In the genomic region with DNA sequence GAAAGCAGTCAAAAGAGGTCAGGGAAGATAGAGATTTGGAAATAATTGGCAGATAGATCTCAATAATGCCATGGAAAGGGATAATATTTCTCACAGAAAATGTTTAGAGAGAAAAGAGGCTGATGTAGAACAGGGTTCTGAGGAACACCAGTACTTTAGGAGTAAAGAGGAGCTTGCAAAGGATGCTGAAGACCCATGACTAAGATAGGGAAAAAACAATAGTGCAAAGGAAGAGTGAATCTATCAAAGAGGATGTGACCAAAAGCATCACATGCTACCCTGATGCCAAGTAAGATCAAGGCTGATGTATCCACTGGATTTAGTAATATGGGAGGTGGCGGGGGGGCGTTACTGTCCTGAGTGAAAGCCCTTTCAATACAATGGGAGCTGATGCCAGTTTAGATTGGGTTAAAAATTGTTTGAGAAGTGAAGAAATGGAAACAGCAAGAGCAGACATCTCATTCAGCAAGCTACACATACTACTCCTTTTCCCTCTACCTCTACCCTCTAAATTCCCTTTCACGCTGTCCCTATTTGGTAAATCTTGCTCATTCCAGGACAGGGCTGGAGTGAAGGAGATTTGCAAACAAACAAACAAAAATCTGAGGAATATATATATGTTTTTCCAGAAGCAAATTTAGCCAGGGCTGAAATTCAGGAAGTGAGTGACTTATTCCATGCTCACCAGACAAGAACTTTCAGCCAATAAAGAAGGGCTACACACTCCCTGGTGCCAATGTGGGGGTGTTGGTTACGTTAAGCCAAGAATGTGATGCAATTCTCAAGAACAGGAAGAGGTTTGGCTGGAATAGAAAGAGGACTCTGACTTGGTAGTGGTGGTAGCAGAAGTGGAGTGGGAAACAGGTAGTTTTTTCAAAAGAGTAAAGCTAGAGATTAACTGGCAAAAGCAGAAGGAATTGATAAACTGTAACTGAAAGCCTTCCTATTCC, we compare ENCODE assay signal across 8 cellular contexts. TPM values are rescaled to one million over a fixed set of nuclear protein-coding genes. Genes with fewer than 3 reads are reported as not detected.
DNase-seq lines count a peak whose midpoint lies in the region; ATAC-seq, FAIRE-seq and TF ChIP-seq lines count a peak whose summit lies in the region.
"Not testable (repeated sequence)": the region's sequence is repeated elsewhere in the genome, so short reads cannot be mapped to it uniquely, and the experiment has no call there.

No MANE protein-coding gene starts in this region.

- not testable (repeated sequence) for H3K9me3 Mint-ChIP-seq in activated CD8-positive, alpha-beta T cell treated with anti-CD3 and anti-CD28 coated beads for 36 hours

- H3K36me3 Mint-ChIP-seq in activated CD8-positive, alpha-beta T cell treated with anti-CD3 and anti-CD28 coated beads for 36 hours (ENCODE audit: low read depth), result not testable (repeated sequence)

- not testable (repeated sequence) for H3K27me3 ChIP-seq in RWPE2 (ENCODE audit: insufficient read depth, poor library complexity, severe bottlenecking); body of pancreas; left lung; pancreas; upper lobe of right lung

- TF ChIP-seq CTCF in RWPE2 (IDR thresholded peaks at IDR 0.05; ENCODE audit: poor library complexity, severe bottlenecking); activated CD8-positive, alpha-beta T cell treated with anti-CD3 and anti-CD28 coated beads for 36 hours (IDR thresholded peaks at IDR 0.05); body of pancreas (IDR thresholded peaks at IDR 0.05); fibroblast of the aortic adventitia (IDR thresholded peaks at IDR 0.05; ENCODE audit: insufficient read depth, low read length); left lung (IDR thresholded peaks at IDR 0.05); pancreas (IDR thresholded peaks at IDR 0.05); upper lobe of right lung (IDR thresholded peaks at IDR 0.05): not testable (repeated sequence)

- H3K36me3 ChIP-seq in RWPE2 (ENCODE audit: low read depth); body of pancreas (replicated peaks in 1 of 2; ENCODE audit: insufficient read depth in 1 of 2, low read depth in 2 of 2); left lung; pancreas; upper lobe of right lung: not testable (repeated sequence)

- H3K4me1 Mint-ChIP-seq in activated CD8-positive, alpha-beta T cell treated with anti-CD3 and anti-CD28 coated beads for 36 hours (ENCODE audit: low read depth), result peaks cover 16% of the 10 kb centered on the region

- POLR2A ChIA-PET in activated CD8-positive, alpha-beta T cell treated with anti-CD3 and anti-CD28 coated beads for 36 hours (lab: Charles Lee), result not testable (repeated sequence)

- not testable (repeated sequence) for H3K9me3 ChIP-seq in RWPE2 (ENCODE audit: severe bottlenecking); body of pancreas; left lung; pancreas; upper lobe of right lung

- not testable (repeated sequence) for DNase-seq in GM12892 (ENCODE audit: insufficient read length); RWPE2 (ENCODE audit: low spot score); body of pancreas; pancreas; upper lobe of right lung
- peak; percentile 29 for DNase-seq in activated CD8-positive, alpha-beta T cell treated with anti-CD3 and anti-CD28 coated beads for 36 hours
- DNase-seq in fibroblast of the aortic adventitia (ENCODE audit: low read depth) (peak; percentile 15), left lung (peak in 1 of 2 donors; percentile 34)

- H3K4me1 ChIP-seq in RWPE2 (ENCODE audit: insufficient read depth, poor library complexity, severe bottlenecking); body of pancreas; pancreas; upper lobe of right lung: not testable (repeated sequence)
- H3K4me1 ChIP-seq in left lung, result peaks cover 0 to 16% of the 10 kb centered on the region in 2 donors

- FAIRE-seq in GM12892 (lab: Jason Lieb, UNC), result peak; percentile 5
- FAIRE-seq in pancreas (lab: Jason Lieb, UNC), result not testable (repeated sequence)

- TF ChIP-seq POLR2A in GM12892 (IDR thresholded peaks at IDR 0.05; ENCODE audit: low read depth, low read length); body of pancreas (IDR thresholded peaks at IDR 0.05): not testable (repeated sequence)

- H3K4me3 Mint-ChIP-seq in activated CD8-positive, alpha-beta T cell treated with anti-CD3 and anti-CD28 coated beads for 36 hours, result not testable (repeated sequence)

- intact Hi-C loops in activated CD8-positive, alpha-beta T cell treated with anti-CD3 and anti-CD28 coated beads for 36 hours (cut with micrococcal nuclease); body of pancreas (cut with DNase I); left lung (cut with DNase I); pancreas (cut with DNase I); upper lobe of right lung (cut with DNase I): not testable (repeated sequence)

- ATAC-seq in RWPE2 (ENCODE audit: low read depth) (peak; percentile 86), body of pancreas (peak; percentile 76), left lung (peak; percentile 69), pancreas (peak; percentile 45 to 84 (median 58)), upper lobe of right lung (peak; percentile 84)
- ATAC-seq in activated CD8-positive, alpha-beta T cell treated with anti-CD3 and anti-CD28 coated beads for 36 hours, result not testable (repeated sequence)

- H3K27ac Mint-ChIP-seq in activated CD8-positive, alpha-beta T cell treated with anti-CD3 and anti-CD28 coated beads for 36 hours, result not testable (repeated sequence)

- not testable (repeated sequence) for H3K4me3 ChIP-seq in RWPE2 (ENCODE audit: severe bottlenecking); body of pancreas; fibroblast of the aortic adventitia (ENCODE audit: low read depth, low read length); left lung; pancreas; upper lobe of right lung

- not testable (repeated sequence) for H3K27ac ChIP-seq in RWPE2 (ENCODE audit: poor library complexity, severe bottlenecking); body of pancreas; pancreas; upper lobe of right lung
- peak overlapping the region in 1 of 2 donors; percentile 33 for H3K27ac ChIP-seq in left lung

- CTCF ChIA-PET in activated CD8-positive, alpha-beta T cell treated with anti-CD3 and anti-CD28 coated beads for 36 hours (lab: Charles Lee), result interaction anchor here (1.2 kb wide), 1 partner anchor 196 kb away, joined by 3 read pairs; no protein-coding TSS in a partner anchor

- not testable (repeated sequence) for H3K27me3 Mint-ChIP-seq in activated CD8-positive, alpha-beta T cell treated with anti-CD3 and anti-CD28 coated beads for 36 hours

- WGBS in body of pancreas, 2 donors, result 80 to 83% methylated on average over 3 of the region's 4 CpGs
- 78 to 82% methylated on average over 3 of the region's 4 CpGs for WGBS in pancreas, 2 donors

RNA-seq across cellular contexts. Expression of a gene that starts 32.0 kb away (rescaled TPM):
- 22.1 TPM for polyA plus RNA-seq in GM12892 (2012; ENCODE audit: missing spikeins)
- 10 to 100 TPM; 17.3 to 18.8 TPM for total RNA-seq in activated CD8-positive, alpha-beta T cell treated with anti-CD3 and anti-CD28 coated beads for 36 hours
- total RNA-seq in body of pancreas (10 to 100 TPM; 20.8 to 32.2 TPM), fibroblast of the aortic adventitia (ENCODE audit: low replicate concordance) (23.5 and 70.3 TPM in 2 replicates), left lung (10 to 100 TPM; 35.8 to 36.1 TPM), pancreas (10 to 100 TPM; 12.0 to 18.0 (median 15.2) TPM), upper lobe of right lung (30.2 TPM)
- polyA plus RNA-seq in pancreas, result 10 to 100 TPM; 11.6 to 17.8 TPM
